Comparison of ENCODE assay signal across 12 cellular contexts in the genomic region with DNA sequence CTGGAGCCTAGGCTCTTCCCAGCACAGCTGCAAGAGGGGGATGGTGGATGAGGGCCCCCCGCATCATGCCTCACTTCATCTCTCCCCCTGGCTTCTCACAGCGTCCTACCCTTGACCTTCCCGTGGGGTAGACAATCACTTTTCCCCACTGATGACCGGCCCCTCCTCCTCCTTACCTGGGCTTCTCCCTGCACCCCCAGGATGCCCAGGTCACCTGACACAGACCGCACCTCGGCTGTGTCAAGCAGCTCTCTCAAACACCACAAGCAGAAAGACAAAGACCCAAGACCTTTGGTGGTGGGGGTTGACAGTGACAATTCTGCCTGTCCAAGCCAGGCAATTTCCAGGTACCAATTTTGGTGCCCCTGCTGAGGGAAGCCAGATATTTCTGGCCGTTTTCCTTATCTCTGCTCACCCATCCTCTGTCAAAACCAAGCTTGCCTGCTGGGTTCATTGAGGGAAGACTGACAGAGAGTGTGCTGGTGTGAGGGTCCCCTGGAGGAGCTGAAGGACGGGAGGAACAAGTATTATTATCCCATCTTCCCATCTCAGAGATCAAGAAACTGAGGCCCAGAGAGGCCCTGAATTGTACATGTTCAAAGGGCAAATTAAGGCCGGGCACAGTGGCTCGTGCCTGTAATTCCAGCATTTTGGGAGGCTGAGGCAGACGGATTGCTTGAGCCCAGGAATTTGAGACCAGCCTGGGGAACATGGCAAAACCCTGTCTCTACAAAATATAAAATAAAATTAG. TPM values are rescaled to one million over a fixed set of nuclear protein-coding genes. Genes with fewer than 3 reads are reported as not detected.
DNase-seq lines count a peak whose midpoint lies in the region; ATAC-seq and TF ChIP-seq lines count a peak whose summit lies in the region.
"Had no signal": no experiment of that assay in that cellular context is flagged by ENCODE, and none has a peak within 500 bp of the region (broad histone marks: within the 10 kb centered on the region; RNA-seq: fewer than 3 reads in every experiment).

No MANE protein-coding gene starts in this region.

- peak overlapping the region; percentile 68 for H3K27ac Mint-ChIP-seq in MCF 10A (ENCODE audit: low read depth, unreplicated experiment)
- H3K27ac Mint-ChIP-seq in natural killer cell treated with Interleukin-12 subunit alpha and Interleukin-12 subunit beta and Interleukin-15 and Interleukin-18, amount 100 ng/mL, for 72 hours = peak overlapping the region; percentile 80 to 86
- H3K27ac Mint-ChIP-seq: CD14-positive monocyte had no signal

- H3K9me3 ChIP-seq in PC-9 (ENCODE audit: insufficient read depth, low read depth) = no peaks in the 10 kb centered on the region
- H3K9me3 ChIP-seq in transverse colon = no peaks in the 10 kb centered on the region

- H4K20me1 ChIP-seq in PC-9 (ENCODE audit: insufficient read depth) = no peaks in the 10 kb centered on the region

- intact Hi-C loops in PC-9 (cut with micrococcal nuclease; ENCODE audit: unreplicated experiment) = no loop called here
- intact Hi-C loops in MCF 10A (cut with micrococcal nuclease) = no loop called here
- intact Hi-C loops in transverse colon (cut with DNase I; ENCODE audit: low total_unique reads) = no loop called here

- H3K27me3 ChIP-seq in ACC112 (ENCODE audit: insufficient read depth, low read length) = no peaks in the 10 kb centered on the region
- H3K27me3 ChIP-seq in PC-9 (ENCODE audit: insufficient read depth, low read depth) = no peaks in the 10 kb centered on the region
- no peaks in the 10 kb centered on the region for H3K27me3 ChIP-seq in transverse colon

- TF ChIP-seq CTCF in PC-9 (conservative IDR thresholded peaks at IDR 0.05) (no peak), MCF 10A (IDR thresholded peaks at IDR 0.05; ENCODE audit: unreplicated experiment) (no peak), transverse colon (IDR thresholded peaks at IDR 0.05) (no peak)

- H3K79me2 ChIP-seq in ACC112 (ENCODE audit: control insufficient read depth, insufficient read depth, low read length, unreplicated experiment) (no peaks in the 10 kb centered on the region), PC-9 (ENCODE audit: low read depth) (no peaks in the 10 kb centered on the region)

- no peaks in the 10 kb centered on the region for H3K9me2 ChIP-seq in PC-9 (ENCODE audit: insufficient read depth)

- CTCF ChIA-PET in PC-9 (lab: Charles Lee) = no interaction called here
- CTCF ChIA-PET in MCF 10A (lab: Yijun Ruan, JAX) = no interaction called here

- in situ Hi-C loops in transverse colon (cut with MboI; ENCODE audit: low pct_ligation_motif_present in 1 of 4, low pct_unique_long_range_greater_than_20kb in 1 of 4, low sequenced_read_pairs in 3 of 4) = no loop called here

- no peaks in the 10 kb centered on the region for H3K27me3 Mint-ChIP-seq in MCF 10A (ENCODE audit: insufficient read depth, unreplicated experiment)
- no peaks in the 10 kb centered on the region for H3K27me3 Mint-ChIP-seq in natural killer cell treated with Interleukin-12 subunit alpha and Interleukin-12 subunit beta and Interleukin-15 and Interleukin-18, amount 100 ng/mL, for 72 hours

- H3F3A ChIP-seq in PC-9 (ENCODE audit: insufficient read depth, low read depth) = peaks cover 35% of the 10 kb centered on the region

- BruUV-seq in PC-9 (replicated peaks; lab: Mats Ljungman, UMichigan) (no TSS peak), MCF 10A (replicated peaks; lab: Mats Ljungman, UMichigan) (no TSS peak)

- H3K36me3 ChIP-seq in ACC112 (ENCODE audit: insufficient read depth, low read length) (no peaks in the 10 kb centered on the region), PC-9 (ENCODE audit: low read depth) (no peaks in the 10 kb centered on the region), transverse colon (no peaks in the 10 kb centered on the region)

- no peak for TF ChIP-seq EP300 in transverse colon (IDR thresholded peaks at IDR 0.05; ENCODE audit: low read depth)

- peaks cover 24% of the 10 kb centered on the region for H3K4me1 ChIP-seq in ACC112 (ENCODE audit: control insufficient read depth, insufficient read depth, low read length, unreplicated experiment)
- H3K4me1 ChIP-seq in PC-9 (replicated peaks; ENCODE audit: insufficient read depth) = peaks cover 39% of the 10 kb centered on the region
- H3K4me1 ChIP-seq in transverse colon = peaks cover 9 to 29% (median 18%) of the 10 kb centered on the region in 4 donors

- H3K36me3 Mint-ChIP-seq in MCF 10A (ENCODE audit: insufficient read depth, unreplicated experiment) = peaks cover 6% of the 10 kb centered on the region
- H3K36me3 Mint-ChIP-seq in natural killer cell treated with Interleukin-12 subunit alpha and Interleukin-12 subunit beta and Interleukin-15 and Interleukin-18, amount 100 ng/mL, for 72 hours = no peaks in the 10 kb centered on the region

- H3K9me3 Mint-ChIP-seq in MCF 10A (ENCODE audit: unreplicated experiment) = no peaks in the 10 kb centered on the region
- H3K9me3 Mint-ChIP-seq in natural killer cell treated with Interleukin-12 subunit alpha and Interleukin-12 subunit beta and Interleukin-15 and Interleukin-18, amount 100 ng/mL, for 72 hours = no peaks in the 10 kb centered on the region
- H3K9me3 Mint-ChIP-seq: CD14-positive monocyte had no signal

- H3K4me2 ChIP-seq in PC-9 = peak overlapping the region; percentile 18

- WGBS in transverse colon (ENCODE audit: low coverage in 1 of 2), 2 donors = 89% methylated on average over 11 of the region's 11 CpGs; no CpG with 5 or more reads in 1 of the 2 donors

- DNase-seq in PC-9 (no peak), MCF 10A (ENCODE audit: unreplicated experiment) (no peak), NCI-H128 (lab: John Stamatoyannopoulos, UW; ENCODE audit: unreplicated experiment) (no peak), transverse colon (no peak)
- DNase-seq in natural killer cell treated with Interleukin-12 subunit alpha and Interleukin-12 subunit beta and Interleukin-15 and Interleukin-18, amount 100 ng/mL, for 72 hours (ENCODE audit: low spot score) = no peak
- DNase-seq: activated CD4-positive, alpha-beta T cell treated with anti-CD3 and anti-CD28 coated beads, Interleukin-2, amount 50 U/mL, for 48 hours; effector CD8-positive, alpha-beta T cell; stimulated activated CD4-positive, alpha-beta T cell treated with anti-CD3 and anti-CD28 coated beads, Interleukin-2, amount 100 ng/mL, for 48 hours had no signal

- peaks cover 31% of the 10 kb centered on the region for H3K4me1 Mint-ChIP-seq in MCF 10A (ENCODE audit: insufficient read depth, unreplicated experiment)
- H3K4me1 Mint-ChIP-seq in natural killer cell treated with Interleukin-12 subunit alpha and Interleukin-12 subunit beta and Interleukin-15 and Interleukin-18, amount 100 ng/mL, for 72 hours (ENCODE audit: low read depth in 2 of 2) = peaks cover 50 to 51% of the 10 kb centered on the region in 2 donors

- POLR2A ChIA-PET in PC-9 (lab: Charles Lee; ENCODE audit: unreplicated experiment) = no interaction called here
- POLR2A ChIA-PET in MCF 10A (lab: Yijun Ruan, JAX) = interaction anchor here (1.4 kb wide), 1 partner anchor 8 kb away, joined by 5 read pairs; the partner anchor contains the start of gene PLA2G6

- H2AFZ ChIP-seq in ACC112 (ENCODE audit: low read length, unreplicated experiment) = peak overlapping the region; percentile 1
- no peak overlapping the region for H2AFZ ChIP-seq in PC-9

- H3K4me3 ChIP-seq in ACC112 (ENCODE audit: low read depth, low read length) (no peak overlapping the region), PC-9 (no peak overlapping the region), transverse colon (no peak overlapping the region)

- ATAC-seq in natural killer cell treated with Interleukin-12 subunit alpha and Interleukin-12 subunit beta and Interleukin-15 and Interleukin-18, amount 100 ng/mL, for 72 hours = no peak
- no peak for ATAC-seq in GM18858 (IDR thresholded peaks at IDR 0.05; ENCODE audit: unreplicated experiment)
- no peak for ATAC-seq in HG03342 (IDR thresholded peaks at IDR 0.05; ENCODE audit: unreplicated experiment)

- no peak overlapping the region for H3K4me3 Mint-ChIP-seq in MCF 10A (ENCODE audit: unreplicated experiment)
- H3K4me3 Mint-ChIP-seq in natural killer cell treated with Interleukin-12 subunit alpha and Interleukin-12 subunit beta and Interleukin-15 and Interleukin-18, amount 100 ng/mL, for 72 hours = peak overlapping the region; percentile 63
- H3K4me3 Mint-ChIP-seq: CD14-positive monocyte had no signal

- no peak for TF ChIP-seq POLR2A in transverse colon (IDR thresholded peaks at IDR 0.05)

- H3K27ac ChIP-seq in ACC112 (ENCODE audit: low read depth, low read length) (no peak overlapping the region; the same call in 1 of the 2 replicates), PC-9 (no peak overlapping the region), transverse colon (no peak overlapping the region)

RNA-seq across cellular contexts. Expression of gene PLA2G6, which starts 8.3 kb away (rescaled TPM):
- total RNA-seq in PC-9 (2021) (39.8 and 45.6 TPM in 2 replicates), MCF 10A (2022) (37.5 and 40.3 TPM in 2 replicates), transverse colon (100 to 1,000 TPM in 2 of 4 donors, 10 to 100 TPM in 2; 30.7 to 327 (median 72.3) TPM)
- 10 to 100 TPM; 24.5 to 40.1 TPM for total RNA-seq in natural killer cell treated with Interleukin-12 subunit alpha and Interleukin-12 subunit beta and Interleukin-15 and Interleukin-18, amount 100 ng/mL, for 72 hours

RNA-seq across cellular contexts. Expression of gene MAFF, which starts 28.5 kb away (rescaled TPM):
- total RNA-seq in PC-9 (2021) = 27.9 and 41.8 TPM in 2 replicates
- 54.7 and 71.4 TPM in 2 replicates for total RNA-seq in MCF 10A (2022)
- total RNA-seq in natural killer cell treated with Interleukin-12 subunit alpha and Interleukin-12 subunit beta and Interleukin-15 and Interleukin-18, amount 100 ng/mL, for 72 hours = 10 to 100 TPM; 19.7 to 43.0 TPM
- total RNA-seq in transverse colon = 10 to 100 TPM in 3 of 4 donors, 1 to 10 TPM in 1; 3.8 to 30.3 (median 22.0) TPM
